ENCODE assay signal across 1 cellular context in the genomic region with DNA sequence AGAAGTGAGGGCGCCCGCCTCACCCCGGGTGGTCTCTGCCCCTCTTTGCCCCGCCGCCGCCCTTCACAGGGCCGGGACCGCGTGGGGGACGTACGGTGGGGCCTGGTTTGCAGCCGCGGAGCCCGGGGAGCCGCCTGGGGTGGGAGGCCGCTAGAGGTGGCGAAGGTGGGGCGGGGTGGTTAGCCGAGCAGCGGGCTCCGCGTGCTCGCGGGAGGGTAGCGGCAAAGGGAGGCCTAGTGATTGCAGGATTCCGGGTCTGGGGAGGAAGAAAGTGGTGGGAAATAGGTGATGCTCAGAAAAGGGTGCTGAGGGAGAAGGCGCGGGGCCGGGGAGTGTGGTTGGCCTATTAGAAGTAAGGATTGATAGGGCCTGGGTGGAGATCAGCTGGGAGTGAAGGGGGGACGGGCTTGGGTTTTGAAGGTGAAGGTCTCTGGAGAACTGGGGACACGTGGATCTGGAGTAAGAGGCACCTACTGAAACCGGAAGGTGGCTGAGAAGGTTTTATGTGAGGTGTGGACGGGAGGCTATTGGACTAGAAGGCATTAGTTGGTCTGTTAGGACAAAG.
TF ChIP-seq lines count a peak whose summit lies in the region.

No MANE protein-coding gene starts in this region.

TF ChIP-seq in H1, 55 proteins besides CTCF, POLR2A, EP300 and RAD21:
- no peak for TF ChIP-seq TEAD4 (IDR thresholded peaks at IDR 0.05; ENCODE audit: low read depth, low read length)
- TF ChIP-seq RBBP5 (IDR thresholded peaks at IDR 0.05; ENCODE audit: borderline replicate concordance, low read depth, low read length) = no peak
- TF ChIP-seq NANOG (IDR thresholded peaks at IDR 0.05; ENCODE audit: insufficient read depth, low read depth, low read length, poor library complexity, severe bottlenecking) = no peak
- no peak for TF ChIP-seq SIX5 (IDR thresholded peaks at IDR 0.05; ENCODE audit: low read depth, low read length)
- TF ChIP-seq KDM4A (IDR thresholded peaks at IDR 0.05; ENCODE audit: low read depth, low read length, severe bottlenecking) = peak; percentile 35
- no peak for TF ChIP-seq CBX5 (IDR thresholded peaks at IDR 0.05; ENCODE audit: low read depth, low read length)
- no peak for TF ChIP-seq CHD2 (IDR thresholded peaks at IDR 0.05; ENCODE audit: low read length)
- TF ChIP-seq RFX5 (IDR thresholded peaks at IDR 0.05; ENCODE audit: borderline replicate concordance, low read depth, low read length) = no peak
- no peak for TF ChIP-seq CREB1 (IDR thresholded peaks at IDR 0.05)
- TF ChIP-seq BRCA1 (IDR thresholded peaks at IDR 0.05; ENCODE audit: low read depth, low read length) = no peak
- no peak for TF ChIP-seq SP1 (IDR thresholded peaks at IDR 0.05; ENCODE audit: low read depth, low read length)
- TF ChIP-seq, protein P1, sequence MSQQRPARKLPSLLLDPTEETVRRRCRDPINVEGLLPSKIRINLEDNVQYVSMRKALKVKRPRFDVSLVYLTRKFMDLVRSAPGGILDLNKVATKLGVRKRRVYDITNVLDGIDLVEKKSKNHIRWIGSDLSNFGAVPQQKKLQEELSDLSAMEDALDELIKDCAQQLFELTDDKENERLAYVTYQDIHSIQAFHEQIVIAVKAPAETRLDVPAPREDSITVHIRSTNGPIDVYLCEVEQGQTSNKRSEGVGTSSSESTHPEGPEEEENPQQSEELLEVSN (IDR thresholded peaks at IDR 0.05) = no peak
- TF ChIP-seq GABPA (IDR thresholded peaks at IDR 0.05; ENCODE audit: borderline replicate concordance, insufficient read depth, low read length) = no peak
- TF ChIP-seq RXRA (IDR thresholded peaks at IDR 0.05; ENCODE audit: insufficient read depth, low read depth, low read length) = no peak
- no peak for TF ChIP-seq SRF (IDR thresholded peaks at IDR 0.05; ENCODE audit: low read depth, low read length)
- TF ChIP-seq, protein P2, sequence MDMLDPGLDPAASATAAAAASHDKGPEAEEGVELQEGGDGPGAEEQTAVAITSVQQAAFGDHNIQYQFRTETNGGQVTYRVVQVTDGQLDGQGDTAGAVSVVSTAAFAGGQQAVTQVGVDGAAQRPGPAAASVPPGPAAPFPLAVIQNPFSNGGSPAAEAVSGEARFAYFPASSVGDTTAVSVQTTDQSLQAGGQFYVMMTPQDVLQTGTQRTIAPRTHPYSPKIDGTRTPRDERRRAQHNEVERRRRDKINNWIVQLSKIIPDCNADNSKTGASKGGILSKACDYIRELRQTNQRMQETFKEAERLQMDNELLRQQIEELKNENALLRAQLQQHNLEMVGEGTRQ (IDR thresholded peaks at IDR 0.05; ENCODE audit: low read length) = no peak
- TF ChIP-seq, protein P3, sequence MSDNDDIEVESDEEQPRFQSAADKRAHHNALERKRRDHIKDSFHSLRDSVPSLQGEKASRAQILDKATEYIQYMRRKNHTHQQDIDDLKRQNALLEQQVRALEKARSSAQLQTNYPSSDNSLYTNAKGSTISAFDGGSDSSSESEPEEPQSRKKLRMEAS (IDR thresholded peaks at IDR 0.05) = 0 out of 2 replicates have a peak, but pooled peaks have one; percentile 7
- 0 out of 2 replicates have a peak, but pooled peaks have one; percentile 1 for TF ChIP-seq TAF1 (IDR thresholded peaks at IDR 0.05; ENCODE audit: low read depth, low read length)
- TF ChIP-seq BACH1 (IDR thresholded peaks at IDR 0.05; ENCODE audit: low read length) = no peak
- TF ChIP-seq TCF12 (IDR thresholded peaks at IDR 0.05; ENCODE audit: low read depth, low read length) = no peak
- no peak for TF ChIP-seq CTBP2 (IDR thresholded peaks at IDR 0.05; ENCODE audit: borderline replicate concordance, insufficient read depth, insufficient read length, low read length)
- no peak for TF ChIP-seq FOSL1 (IDR thresholded peaks at IDR 0.05; ENCODE audit: insufficient read depth, low read depth, low read length)
- TF ChIP-seq SP4 (IDR thresholded peaks at IDR 0.05; ENCODE audit: low read length) = no peak
- 0 out of 4 replicates have a peak, but pooled peaks of 1 of the 2 experiments have one; percentile 19 for TF ChIP-seq SIN3A (conservative IDR thresholded peaks at IDR 0.05 in 1 of 2, IDR thresholded peaks at IDR 0.05 in 1 of 2; ENCODE audit: low read depth in 1 of 2, low read length in 2 of 2)
- no peak for TF ChIP-seq SP2 (IDR thresholded peaks at IDR 0.05; ENCODE audit: low read length)
- TF ChIP-seq EZH2 (IDR thresholded peaks at IDR 0.05; ENCODE audit: low read depth, low read length, severe bottlenecking) = no peak
- no peak for TF ChIP-seq CEBPB (IDR thresholded peaks at IDR 0.05; ENCODE audit: low read depth, low read length)
- TF ChIP-seq ASH2L (IDR thresholded peaks at IDR 0.05; ENCODE audit: low read length) = no peak
- TF ChIP-seq SAP30 (IDR thresholded peaks at IDR 0.05; ENCODE audit: insufficient read depth, insufficient replicate concordance, low read length) = no peak
- no peak; a peak in 1 of 4 replicates for TF ChIP-seq HDAC2 (IDR thresholded peaks at IDR 0.05; ENCODE audit: borderline replicate concordance in 1 of 2, low read depth in 2 of 2, low read length in 2 of 2)
- no peak for TF ChIP-seq ZNF274 (IDR thresholded peaks at IDR 0.05; ENCODE audit: borderline replicate concordance, extremely low read depth, low read length)
- TF ChIP-seq CBX8 (IDR thresholded peaks at IDR 0.05; ENCODE audit: borderline replicate concordance, low read depth, low read length) = no peak
- peak; percentile 51; the same call in 1 of the 2 replicates for TF ChIP-seq EGR1 (IDR thresholded peaks at IDR 0.05; ENCODE audit: borderline replicate concordance, low read depth, low read length)
- TF ChIP-seq KDM5A (IDR thresholded peaks at IDR 0.05; ENCODE audit: low read length) = no peak
- no peak for TF ChIP-seq GTF2F1 (IDR thresholded peaks at IDR 0.05; ENCODE audit: borderline replicate concordance, low read depth, low read length)
- no peak for TF ChIP-seq SUZ12 (IDR thresholded peaks at IDR 0.05; ENCODE audit: low read length)
- no peak for TF ChIP-seq JUND (IDR thresholded peaks at IDR 0.05; ENCODE audit: low read length)
- TF ChIP-seq NRF1 (IDR thresholded peaks at IDR 0.05; ENCODE audit: low read depth, low read length) = no peak
